1 cellular context compared by ENCODE assay signal in genomic region chr7:158570449-158571170, GRCh38.
TF ChIP-seq lines count a peak whose summit lies in the region.

No MANE protein-coding gene starts in this region.

TF ChIP-seq in GM23338, 12 proteins besides CTCF, POLR2A, EP300 and RAD21 (continued from another document):
- no peak for TF ChIP-seq REST (IDR thresholded peaks at IDR 0.05; ENCODE audit: unreplicated experiment)
- TF ChIP-seq POLR2AphosphoS5 (IDR thresholded peaks at IDR 0.05; ENCODE audit: low read depth), result no peak
- TF ChIP-seq ZNF462 (CRISPR knock-in tag; IDR thresholded peaks at IDR 0.05), result no peak
- TF ChIP-seq STAT1 (IDR thresholded peaks at IDR 0.05; ENCODE audit: unreplicated experiment), result no peak
- no peak for TF ChIP-seq ZNF331 (CRISPR knock-in tag; IDR thresholded peaks at IDR 0.05; ENCODE audit: low read depth)
